Comparison of ENCODE assay signal across 11 cellular contexts in genomic region chr11:134098566-134099184, GRCh38. TPM values are rescaled to one million over a fixed set of nuclear protein-coding genes. Genes with fewer than 3 reads are reported as not detected.
DNase-seq lines count a peak whose midpoint lies in the region; ATAC-seq, FAIRE-seq and TF ChIP-seq lines count a peak whose summit lies in the region.
"Had no signal": no experiment of that assay in that cellular context is flagged by ENCODE, and none has a peak within 500 bp of the region (broad histone marks: within the 10 kb centered on the region; RNA-seq: fewer than 3 reads in every experiment).

No MANE protein-coding gene starts in this region.

- no peak overlapping the region for H3K4me2 ChIP-seq in HepG2 (ENCODE audit: low read depth, low read length)

- H3K4me1 ChIP-seq in HepG2 (ENCODE audit: insufficient read depth, low read length) (no peaks in the 10 kb centered on the region), esophagus squamous epithelium (no peaks in the 10 kb centered on the region)
- H3K4me1 ChIP-seq: transverse colon had no signal

- BruUV-seq in HepG2 (replicated peaks; lab: Mats Ljungman, UMichigan): no TSS peak

- POLR2A ChIA-PET in HepG2 (lab: Yijun Ruan, JAX): no interaction called here

- TF ChIP-seq EP300 in HepG2 (IDR thresholded peaks at IDR 0.05; ENCODE audit: low read depth in 2 of 2, low read length in 2 of 2) (no peak), HepG2 (CRISPR knock-in tag; IDR thresholded peaks at IDR 0.05; ENCODE audit: borderline replicate concordance) (no peak)

- TF ChIP-seq POLR2A in HepG2 (IDR thresholded peaks at IDR 0.05; ENCODE audit: insufficient read depth in 1 of 2, low read depth in 2 of 2, low read length in 2 of 2) (no peak), esophagus squamous epithelium (IDR thresholded peaks at IDR 0.05) (no peak)

- no peak overlapping the region for H3K4me3 ChIP-seq in HepG2 (replicated peaks in 1 of 3; ENCODE audit: insufficient read depth in 1 of 3, low read depth in 2 of 3, low read length in 3 of 3)
- no peak overlapping the region for H3K4me3 ChIP-seq in esophagus squamous epithelium
- H3K4me3 ChIP-seq: transverse colon had no signal

- CTCF ChIA-PET in HepG2 (lab: Yijun Ruan, JAX; ENCODE audit: low intra/inter-chr PET ratio, low total read pairs): interaction anchor here (1.5 kb wide), 1 partner anchor 48 kb away, joined by 9 read pairs; no protein-coding TSS in a partner anchor

- no peak overlapping the region for H3K27ac ChIP-seq in VCaP
- H3K27ac ChIP-seq in HepG2 (ENCODE audit: extremely low read length, insufficient read depth, low read length): no peak overlapping the region
- no peak overlapping the region for H3K27ac ChIP-seq in esophagus squamous epithelium
- H3K27ac ChIP-seq: HL-60, transverse colon had no signal

- TF ChIP-seq RAD21 in HepG2 (CRISPR knock-in tag; IDR thresholded peaks at IDR 0.05): no peak

- no peaks in the 10 kb centered on the region for H4K20me1 ChIP-seq in HepG2 (ENCODE audit: insufficient read depth, low read length)

- H3K9me3 ChIP-seq in HepG2 (ENCODE audit: low read length): no peaks in the 10 kb centered on the region
- no peaks in the 10 kb centered on the region for H3K9me3 ChIP-seq in esophagus squamous epithelium
- H3K9me3 ChIP-seq: transverse colon had no signal

- FAIRE-seq in HepG2 (lab: Jason Lieb, UNC): peak; percentile 53

- H3K79me2 ChIP-seq in HepG2 (ENCODE audit: insufficient read depth, low read length): no peaks in the 10 kb centered on the region

- in situ Hi-C loops in HepG2 (cut with HindIII; ENCODE audit: extremely low pct_ligation_motif_present, low pct_unique_long_range_greater_than_20kb): no loop called here

- DNase-seq in ELR (ENCODE audit: low read depth) (peak; percentile 7), HepG2 (ENCODE audit: low spot score) (peak; percentile 18), UCSD-AML1 (lab: John Stamatoyannopoulos, UW; ENCODE audit: unreplicated experiment) (no peak), esophagus squamous epithelium (lab: John Stamatoyannopoulos, UW) (no peak), AG08396 (ENCODE audit: low spot score) (no peak)
- DNase-seq: stimulated activated CD4-positive, alpha-beta T cell treated with anti-CD3 and anti-CD28 coated beads, Interleukin-12 subunit alpha, Interleukin-12 subunit beta, amount 100 ng/mL, for 4 hours; transverse colon had no signal

- intact Hi-C loops in HepG2 (cut with micrococcal nuclease; ENCODE audit: unreplicated experiment) (loop anchor here (2.0 kb wide), 1 partner anchor 48 kb away; no protein-coding TSS in a partner anchor), esophagus squamous epithelium (cut with DNase I) (no loop called here)

- H3K27me3 ChIP-seq in HepG2 (ENCODE audit: control insufficient read depth in 1 of 2, insufficient read depth in 2 of 2, low read length in 2 of 2) (no peaks in the 10 kb centered on the region; a peak in 1 of 5 replicates), esophagus squamous epithelium (no peaks in the 10 kb centered on the region)
- H3K27me3 ChIP-seq: transverse colon had no signal

- WGBS in HepG2 (ENCODE audit: low lambda C conversion rate): 11% methylated on average over 3 of the region's 3 CpGs
- WGBS in esophagus squamous epithelium, 2 donors: 88 to 93% methylated on average over 2 to 3 of the region's 3 CpGs

- no peak overlapping the region for H3K9ac ChIP-seq in HepG2 (ENCODE audit: insufficient read depth, low read depth, low read length)

- ATAC-seq in HG02885 (IDR thresholded peaks at IDR 0.05; ENCODE audit: poor library complexity, unreplicated experiment) (peak; percentile 46), HepG2 (peak; percentile 89), HG03135 (IDR thresholded peaks at IDR 0.05; ENCODE audit: unreplicated experiment) (no peak)

- H3K36me3 ChIP-seq in HepG2 (replicated peaks in 1 of 2; ENCODE audit: control insufficient read depth in 1 of 2, insufficient read depth in 2 of 2, low read length in 2 of 2): no peaks in the 10 kb centered on the region
- no peaks in the 10 kb centered on the region for H3K36me3 ChIP-seq in esophagus squamous epithelium
- H3K36me3 ChIP-seq: transverse colon had no signal

- no peak overlapping the region for H2AFZ ChIP-seq in HepG2 (ENCODE audit: low read length)

- TF ChIP-seq CTCF in VCaP (conservative IDR thresholded peaks at IDR 0.05): peak; percentile 87
- TF ChIP-seq CTCF in HepG2 (CRISPR knock-in tag; IDR thresholded peaks at IDR 0.05): peak; percentile 51
- no peak for TF ChIP-seq CTCF in esophagus squamous epithelium (IDR thresholded peaks at IDR 0.05)

TF ChIP-seq in HepG2, 621 proteins besides CTCF, POLR2A, EP300 and RAD21 (continues in another document):
- TF ChIP-seq ZNF275 (CRISPR knock-in tag; IDR thresholded peaks at IDR 0.05; ENCODE audit: borderline replicate concordance) (no peak), ASH2L (IDR thresholded peaks at IDR 0.05; ENCODE audit: insufficient read length, low read depth, low read length) (no peak), ZBTB44 (CRISPR knock-in tag; IDR thresholded peaks at IDR 0.05) (no peak), ZNF800 (CRISPR knock-in tag; IDR thresholded peaks at IDR 0.05) (no peak)

RNA-seq across cellular contexts. Expression of gene JAM3, which starts 29.8 kb away (rescaled TPM):
- total RNA-seq in HepG2 (2016; rRNA removed; fragmentation: Illumina TruSeq; extraction: Trizol): 2.0 and 2.8 TPM in 2 replicates
- total RNA-seq in HepG2 (2016; cell fraction: cytosol; rRNA removed; fragmentation: Illumina TruSeq; extraction: Trizol; ENCODE audit: low read depth): 0.20 and 0.26 TPM in 2 replicates
- total RNA-seq in HepG2 (2016; cell fraction: insoluble cytoplasmic fraction; rRNA removed; fragmentation: Illumina TruSeq; extraction: Trizol): 1.3 and 2.8 TPM in 2 replicates
- total RNA-seq in HepG2 (2016; cell fraction: membrane; rRNA removed; fragmentation: Illumina TruSeq; extraction: Trizol): 0.87 and 0.96 TPM in 2 replicates
- total RNA-seq in HepG2 (2016; cell fraction: nucleus; rRNA removed; fragmentation: Illumina TruSeq; extraction: Trizol): 2.9 and 3.8 TPM in 2 replicates
- 0.71 and 0.98 TPM in 2 replicates for polyA plus RNA-seq in HepG2 (2011; rRNA removed)
- 0.83 and 1.1 TPM in 2 replicates for polyA plus RNA-seq in HepG2 (2011; cell fraction: cytosol; rRNA removed)
- polyA plus RNA-seq in HepG2 (2011; cell fraction: nucleus; rRNA removed): 1.2 and 1.7 TPM in 2 replicates
- 0.97 and 1.0 TPM in 2 replicates for polyA plus RNA-seq in HepG2 (2012)
- polyA plus RNA-seq in HepG2 (2016; cell fraction: cytosol; fragmentation: Illumina TruSeq; extraction: Trizol; ENCODE audit: low read depth): 0.15 TPM in 2 replicates
- 1.6 and 1.7 TPM in 2 replicates for polyA plus RNA-seq in HepG2 (2016; cell fraction: insoluble cytoplasmic fraction; fragmentation: Illumina TruSeq; extraction: Trizol; ENCODE audit: low read depth)
- polyA plus RNA-seq in HepG2 (2016; cell fraction: membrane; fragmentation: Illumina TruSeq; extraction: Trizol; ENCODE audit: low read depth): 0.31 and 0.49 TPM in 2 replicates
- 5.8 and 6.6 TPM in 2 replicates for polyA plus RNA-seq in HepG2 (2016; cell fraction: nucleus; fragmentation: Illumina TruSeq; extraction: Trizol; ENCODE audit: insufficient read depth, low read depth)
- polyA minus RNA-seq in HepG2 (2011; rRNA and poly(A)+ RNA removed; ENCODE audit: low replicate concordance): 1.6 TPM in 1 of 2 replicates, not detected in the other
- polyA minus RNA-seq in HepG2 (2011; cell fraction: cytosol; rRNA and poly(A)+ RNA removed): 1.1 and 1.2 TPM in 2 replicates
- 0.37 and 0.39 TPM in 2 replicates for polyA minus RNA-seq in HepG2 (2011; cell fraction: nucleus; rRNA and poly(A)+ RNA removed)
- total RNA-seq in esophagus squamous epithelium: 10 to 100 TPM in 2 of 4 donors, 1 to 10 TPM in 2; 1.6 to 21.4 (median 7.9) TPM

Comparison
In these comparisons a context has a peak if more than half of its experiments do, and no peak if none do; other contexts are left out.
1. DNase-seq: peak in ELR (single experiment) and HepG2 (single experiment); none in UCSD-AML1 (single experiment), esophagus squamous epithelium (single experiment) and AG08396 (single experiment).
2. CTCF ChIP-seq: peak in VCaP (single experiment) and HepG2 (single experiment); none in esophagus squamous epithelium (0 of 6).